13 cellular contexts compared by ENCODE assay signal in the genomic region with DNA sequence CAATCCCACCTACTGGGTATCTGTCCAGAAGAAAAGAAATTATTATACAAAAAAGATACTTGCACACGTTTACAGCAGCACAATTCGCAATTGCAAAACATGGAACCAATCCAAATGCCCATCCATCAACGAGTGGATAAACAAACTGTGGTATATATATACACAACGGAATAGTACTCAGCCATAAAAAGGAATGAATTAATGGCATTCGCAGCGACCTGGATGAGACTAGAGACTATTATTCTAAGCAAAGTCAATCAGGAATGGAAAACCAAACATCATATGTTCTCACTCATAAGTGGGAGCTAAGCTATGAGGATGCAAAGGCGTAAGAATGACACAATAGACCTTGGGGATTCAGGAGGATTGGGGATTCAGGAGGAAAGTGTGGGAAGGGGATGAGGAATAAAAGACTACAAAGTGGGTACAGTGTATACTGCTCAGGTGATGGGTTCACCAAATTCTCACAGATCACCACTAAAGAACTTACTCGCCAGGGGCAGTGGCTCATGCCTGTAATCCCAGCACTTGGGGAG.
"Had no signal": no experiment of that assay in that cellular context is flagged by ENCODE, and none has a peak within 500 bp of the region (broad histone marks: within the 10 kb centered on the region; RNA-seq: fewer than 3 reads in every experiment).

No MANE protein-coding gene starts in this region.

- H3K4me1 Mint-ChIP-seq: nephron progenitor cell had no signal

- ATAC-seq: left colon; left ventricle myocardium superior; sciatic nerve; stimulated activated memory B cell treated with anti-CD40 and anti-IgM and Interleukin-4, amounts not matched to agents 10 μg/mL and 1 μg/mL and 100 μg/mL, for 72 hours had no signal

- DNase-seq: effector CD4-positive, alpha-beta T cell; foreskin melanocyte; left colon; left ventricle myocardium superior; mesendoderm; naive B cell; nephron progenitor cell; stimulated activated CD4-positive, alpha-beta T cell treated with anti-CD3 and anti-CD28 coated beads, Interleukin-15, amount 100 ng/mL, for 24 hours; stimulated activated CD4-positive, alpha-beta T cell treated with anti-CD3 and anti-CD28 coated beads, Interleukin-1b, Interleukin-23, amount 100 ng/mL, for 48 hours; stimulated activated CD4-positive, alpha-beta T cell treated with anti-CD3 and anti-CD28 coated beads, Interleukin-4, amount 100 ng/mL, for 24 hours had no signal

- H3K27me3 Mint-ChIP-seq: naive B cell; stimulated activated memory B cell treated with anti-CD40 and anti-IgM and Interleukin-4, amounts not matched to agents 10 μg/mL and 1 μg/mL and 100 μg/mL, for 72 hours; stimulated activated naive CD8-positive, alpha-beta T cell treated with anti-CD3 and anti-CD28 coated beads, Interleukin-15, Interleukin-2, amounts not matched to agents 100 ng/mL and 50 ng/mL, for 24 hours had no signal

- H3K4me3 Mint-ChIP-seq: naive B cell; nephron progenitor cell; stimulated activated memory B cell treated with anti-CD40 and anti-IgM and Interleukin-4, amounts not matched to agents 10 μg/mL and 1 μg/mL and 100 μg/mL, for 72 hours; stimulated activated naive CD8-positive, alpha-beta T cell treated with anti-CD3 and anti-CD28 coated beads, Interleukin-15, Interleukin-2, amounts not matched to agents 100 ng/mL and 50 ng/mL, for 24 hours had no signal

- H3K27ac Mint-ChIP-seq: nephron progenitor cell; stimulated activated memory B cell treated with anti-CD40 and anti-IgM and Interleukin-4, amounts not matched to agents 10 μg/mL and 1 μg/mL and 100 μg/mL, for 72 hours; stimulated activated naive CD8-positive, alpha-beta T cell treated with anti-CD3 and anti-CD28 coated beads, Interleukin-15, Interleukin-2, amounts not matched to agents 100 ng/mL and 50 ng/mL, for 24 hours had no signal

- H3K9me3 Mint-ChIP-seq: naive B cell; stimulated activated memory B cell treated with anti-CD40 and anti-IgM and Interleukin-4, amounts not matched to agents 10 μg/mL and 1 μg/mL and 100 μg/mL, for 72 hours; stimulated activated naive CD8-positive, alpha-beta T cell treated with anti-CD3 and anti-CD28 coated beads, Interleukin-15, Interleukin-2, amounts not matched to agents 100 ng/mL and 50 ng/mL, for 24 hours had no signal
